ENCODE assay signal across 11 cellular contexts in genomic region chr11:43933608-43934358, GRCh38. TPM values are rescaled to one million over a fixed set of nuclear protein-coding genes. Genes with fewer than 3 reads are reported as not detected.
DNase-seq lines count a peak whose midpoint lies in the region; ATAC-seq and TF ChIP-seq lines count a peak whose summit lies in the region.
"Had no signal": no experiment of that assay in that cellular context is flagged by ENCODE, and none has a peak within 500 bp of the region (broad histone marks: within the 10 kb centered on the region; RNA-seq: fewer than 3 reads in every experiment).

No MANE protein-coding gene starts in this region.

- H2BK12ac ChIP-seq in neuronal stem cell (ENCODE audit: low read length), result no peak overlapping the region

- peak overlapping the region in 6 of 11 experiments; percentile 25 to 65 (median 42); a peak in 11 of 22 replicates for H3K4me2 ChIP-seq in BLaER1 treated with 17β-estradiol and CSF1 and Interleukin-3, amounts not matched to agents 10 nM and 100 nM
- H3K4me2 ChIP-seq in neuronal stem cell (ENCODE audit: insufficient read depth, low read length, poor library complexity, severe bottlenecking), result no peak overlapping the region

- no peaks in the 10 kb centered on the region for H3K27me3 ChIP-seq in BLaER1 treated with 17β-estradiol and CSF1 and Interleukin-3, amounts not matched to agents 10 nM and 100 nM
- no peaks in the 10 kb centered on the region for H3K27me3 ChIP-seq in brain microvascular endothelial cell (replicated peaks)
- H3K27me3 ChIP-seq in neuronal stem cell (ENCODE audit: control insufficient read depth in 3 of 3, insufficient read depth in 3 of 3, low read depth in 1 of 3, low read length in 3 of 3), result peaks cover 0 to 19% (median 0%) of the 10 kb centered on the region in 3 experiments
- H3K27me3 ChIP-seq in lower lobe of right lung (ENCODE audit: low read depth), result no peaks in the 10 kb centered on the region

- H2BK5ac ChIP-seq in neuronal stem cell (ENCODE audit: low read length), result peak overlapping the region; percentile 1

- no peaks in the 10 kb centered on the region for H4K20me1 ChIP-seq in BLaER1 treated with 17β-estradiol and CSF1 and Interleukin-3, amounts not matched to agents 10 nM and 100 nM

- H4K91ac ChIP-seq in neuronal stem cell (ENCODE audit: low read depth, low read length, poor library complexity), result no peak overlapping the region

- ATAC-seq in HG03342 (IDR thresholded peaks at IDR 0.05; ENCODE audit: unreplicated experiment), result no peak
- ATAC-seq in GM19455 (IDR thresholded peaks at IDR 0.05; ENCODE audit: unreplicated experiment), result no peak
- ATAC-seq in lower lobe of right lung, result no peak
- ATAC-seq: activated T-cell treated with anti-CD3 and anti-CD28 coated beads, Interleukin-2, amount 50 U/mL, for 72 hours; stimulated activated memory B cell treated with anti-CD40 and anti-IgM and Interleukin-4, amounts not matched to agents 10 μg/mL and 1 μg/mL and 100 μg/mL, for 72 hours had no signal

- peak overlapping the region; percentile 56 for H3K18ac ChIP-seq in neuronal stem cell (ENCODE audit: low read length)

- H3K27ac ChIP-seq in BLaER1 treated with 17β-estradiol and CSF1 and Interleukin-3, amounts not matched to agents 10 nM and 100 nM, result no peak overlapping the region
- H3K27ac ChIP-seq in brain microvascular endothelial cell (no peak overlapping the region), neuronal stem cell (replicated peaks; ENCODE audit: low read length) (no peak overlapping the region), lower lobe of right lung (no peak overlapping the region)

- in situ Hi-C loops in brain microvascular endothelial cell (cut with HindIII; ENCODE audit: low pct_ligation_motif_present, low sequenced_read_pairs), result no loop called here

- TF ChIP-seq CTCF in brain microvascular endothelial cell (IDR thresholded peaks at IDR 0.05; ENCODE audit: low read depth, low read length, missing control alignments), result peak; percentile 49
- TF ChIP-seq CTCF in lower lobe of right lung (IDR thresholded peaks at IDR 0.05), result no peak

- no CpG with 5 or more reads among the region's 13 CpGs for WGBS in neuronal stem cell (ENCODE audit: extremely low coverage in 2 of 2, insufficient read length in 2 of 2, insufficient replicate concordance in 1 of 2), 2 donors

- H3K4me3 ChIP-seq in BLaER1 treated with 17β-estradiol and CSF1 and Interleukin-3, amounts not matched to agents 10 nM and 100 nM, result no peak overlapping the region
- H3K4me3 ChIP-seq in brain microvascular endothelial cell (ENCODE audit: low read depth, low read length) (no peak overlapping the region), neuronal stem cell (ENCODE audit: low read length in 2 of 2) (no peak overlapping the region), lower lobe of right lung (no peak overlapping the region)

- no peaks in the 10 kb centered on the region for H3K36me3 ChIP-seq in BLaER1 treated with 17β-estradiol and CSF1 and Interleukin-3, amounts not matched to agents 10 nM and 100 nM
- H3K36me3 ChIP-seq in brain microvascular endothelial cell (replicated peaks) (no peaks in the 10 kb centered on the region), neuronal stem cell (replicated peaks in 1 of 2; ENCODE audit: control insufficient read depth in 2 of 2, insufficient read depth in 2 of 2, low read length in 2 of 2) (no peaks in the 10 kb centered on the region), lower lobe of right lung (no peaks in the 10 kb centered on the region)

- peak overlapping the region; percentile 75 for H2AFZ ChIP-seq in neuronal stem cell (ENCODE audit: low read length)

- intact Hi-C loops in lower lobe of right lung (cut with DNase I), result no loop called here

- no peak overlapping the region for H2BK120ac ChIP-seq in neuronal stem cell (ENCODE audit: low read depth, low read length)

- H3K4me1 ChIP-seq in BLaER1 treated with 17β-estradiol and CSF1 and Interleukin-3, amounts not matched to agents 10 nM and 100 nM, result peaks cover 23 to 84% (median 46%) of the 10 kb centered on the region in 10 experiments
- peaks cover 15 to 24% of the 10 kb centered on the region in 2 donors for H3K4me1 ChIP-seq in neuronal stem cell (ENCODE audit: control insufficient read depth in 2 of 2, insufficient read depth in 1 of 2, low read depth in 1 of 2, low read length in 2 of 2)
- H3K4me1 ChIP-seq in lower lobe of right lung, result peaks cover 10% of the 10 kb centered on the region

- no peaks in the 10 kb centered on the region for H3K79me1 ChIP-seq in neuronal stem cell (ENCODE audit: low read depth, low read length)

- no peak overlapping the region for H3K23ac ChIP-seq in neuronal stem cell (ENCODE audit: low read depth, low read length, poor library complexity)

- H3K14ac ChIP-seq in neuronal stem cell (ENCODE audit: low read length), result no peak overlapping the region

- H3K9ac ChIP-seq in BLaER1 treated with 17β-estradiol and CSF1 and Interleukin-3, amounts not matched to agents 10 nM and 100 nM, result no peak overlapping the region
- H3K9ac ChIP-seq in neuronal stem cell (ENCODE audit: low read depth, low read length, poor library complexity), result peak overlapping the region; percentile 24

- H2BK15ac ChIP-seq in neuronal stem cell (ENCODE audit: low read length), result peak overlapping the region; percentile 42

- H2AK5ac ChIP-seq in neuronal stem cell (ENCODE audit: low read depth, low read length), result peak overlapping the region; percentile 8

- no peak overlapping the region for H3K4ac ChIP-seq in neuronal stem cell (ENCODE audit: low read length)

- no peaks in the 10 kb centered on the region for H3K9me3 ChIP-seq in BLaER1 treated with 17β-estradiol and CSF1 and Interleukin-3, amounts not matched to agents 10 nM and 100 nM (replicated peaks in 1 of 11)
- H3K9me3 ChIP-seq in neuronal stem cell (replicated peaks in 1 of 2; ENCODE audit: control insufficient read depth in 2 of 2, insufficient read depth in 1 of 2, low read depth in 1 of 2, low read length in 2 of 2), result no peaks in the 10 kb centered on the region
- H3K9me3 ChIP-seq in lower lobe of right lung, result no peaks in the 10 kb centered on the region

- peak; percentile 49 for DNase-seq in M059J (ENCODE audit: low read depth)
- peak; percentile 52 for DNase-seq in brain microvascular endothelial cell
- DNase-seq in neuronal stem cell (ENCODE audit: low spot score), result no peak
- no peak for DNase-seq in activated effector memory CD4-positive, alpha-beta T cell treated with anti-CD3 and anti-CD28 coated beads, Interleukin-2, amount 50 U/mL, for 16 hours
- no peak for DNase-seq in lower lobe of right lung
- DNase-seq: activated T-cell treated with anti-CD3 and anti-CD28 coated beads, Interleukin-2, amount 50 U/mL, for 72 hours; cerebellar nuclear complex had no signal

- no peak overlapping the region for H4K8ac ChIP-seq in neuronal stem cell (ENCODE audit: low read depth, low read length)

RNA-seq across cellular contexts. Expression of gene C11orf96, which starts 8.7 kb away (rescaled TPM):
- 1.6 and 5.3 TPM in 2 replicates for total RNA-seq in M059J (2014; rRNA removed; shearing (Covaris generic))
- polyA plus RNA-seq in neuronal stem cell (2013, experiment 1 of 2), result 3.5 TPM
- 4.2 TPM for polyA plus RNA-seq in neuronal stem cell (2013, experiment 2 of 2)
- total RNA-seq in lower lobe of right lung, result 83.5 TPM

RNA-seq across cellular contexts. Expression of gene ALKBH3, which starts 53.2 kb away (rescaled TPM):
- 39.7 and 67.3 TPM in 2 replicates for total RNA-seq in M059J (2014; rRNA removed; shearing (Covaris generic))
- 15.5 TPM for polyA plus RNA-seq in neuronal stem cell (2013, experiment 1 of 2)
- 14.1 TPM for polyA plus RNA-seq in neuronal stem cell (2013, experiment 2 of 2)
- total RNA-seq in lower lobe of right lung, result 26.5 TPM

Comparison
In these comparisons a context has a peak if more than half of its experiments do, and no peak if none do; other contexts are left out.
1. DNase-seq: peak in M059J (single experiment) and brain microvascular endothelial cell (single experiment); none in neuronal stem cell (single experiment), activated effector memory CD4-positive, alpha-beta T cell treated with anti-CD3 and anti-CD28 coated beads, Interleukin-2, amount 50 U/mL, for 16 hours (single experiment) and lower lobe of right lung (single experiment).
2. RNA of gene C11orf96, which starts 8.7 kb away (total RNA-seq): 83.5 TPM in lower lobe of right lung (single experiment); 1.6 to 5.3 TPM in M059J; every median in the first group is over 10 times any median in the second.